In the genomic region with DNA sequence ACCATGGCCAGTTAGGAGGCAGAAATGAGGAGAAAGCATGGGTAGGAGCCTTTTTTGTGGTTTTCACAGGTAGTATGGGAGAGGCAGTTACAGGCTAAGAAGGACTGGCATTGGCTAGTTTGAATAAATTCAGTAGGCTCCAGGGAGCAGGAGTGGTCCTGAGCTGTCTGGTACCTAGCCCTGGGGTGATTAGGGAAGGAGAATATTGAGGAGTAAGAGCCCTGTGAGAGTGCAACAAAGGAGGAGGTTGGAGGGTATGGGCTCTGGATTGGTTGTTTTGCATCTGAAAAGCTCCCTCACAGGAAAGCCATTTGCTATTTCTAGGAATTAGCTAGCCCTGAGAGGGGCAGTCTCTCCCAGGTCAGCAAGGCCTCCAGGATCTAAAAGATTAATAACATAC, we compare ENCODE assay signal across 18 cellular contexts.
"Had no signal": no experiment of that assay in that cellular context is flagged by ENCODE, and none has a peak within 500 bp of the region (broad histone marks: within the 10 kb centered on the region; RNA-seq: fewer than 3 reads in every experiment).

No MANE protein-coding gene starts in this region.

- H3K9me3 Mint-ChIP-seq: activated naive CD8-positive, alpha-beta T cell treated with anti-CD3 and anti-CD28 coated beads, Interleukin-2, amount 10 ng/mL, durations not matched to agents 7 days and 5 days; activated T-helper 17 cell treated with anti-CD3 and anti-CD28 coated beads, Interleukin-2, amount 50 U/mL, for 72 hours; dendritic cell treated with granulocyte-macrophage colony-stimulating factor and Interleukin-4, amounts not matched to agents 40 ng/mL and 50 ng/mL, for 4 days; effector memory CD8-positive, alpha-beta T cell; nephron had no signal

- H3K27me3 Mint-ChIP-seq: activated T-helper 17 cell treated with anti-CD3 and anti-CD28 coated beads, Interleukin-2, amount 50 U/mL, for 72 hours had no signal

- ATAC-seq: activated CD4-positive, alpha-beta T cell treated with anti-CD3 and anti-CD28 coated beads for 36 hours; activated T-helper 17 cell treated with anti-CD3 and anti-CD28 coated beads, Interleukin-2, amount 50 U/mL, for 72 hours; effector memory CD8-positive, alpha-beta T cell; left lung had no signal

- H3K27ac Mint-ChIP-seq: activated CD4-positive, alpha-beta T cell treated with anti-CD3 and anti-CD28 coated beads for 36 hours; activated naive CD8-positive, alpha-beta T cell treated with anti-CD3 and anti-CD28 coated beads, Interleukin-2, amount 10 ng/mL, durations not matched to agents 7 days and 5 days; activated T-helper 17 cell treated with anti-CD3 and anti-CD28 coated beads, Interleukin-2, amount 50 U/mL, for 72 hours; dendritic cell treated with granulocyte-macrophage colony-stimulating factor and Interleukin-4, amounts not matched to agents 40 ng/mL and 50 ng/mL, for 4 days; effector memory CD8-positive, alpha-beta T cell; nephron had no signal

- H3K4me3 Mint-ChIP-seq: activated CD4-positive, alpha-beta T cell treated with anti-CD3 and anti-CD28 coated beads for 36 hours; activated naive CD8-positive, alpha-beta T cell treated with anti-CD3 and anti-CD28 coated beads, Interleukin-2, amount 10 ng/mL, durations not matched to agents 7 days and 5 days; activated T-helper 17 cell treated with anti-CD3 and anti-CD28 coated beads, Interleukin-2, amount 50 U/mL, for 72 hours; dendritic cell treated with granulocyte-macrophage colony-stimulating factor and Interleukin-4, amounts not matched to agents 40 ng/mL and 50 ng/mL, for 4 days; effector memory CD8-positive, alpha-beta T cell; nephron had no signal

- DNase-seq: activated CD4-positive, alpha-beta T cell treated with anti-CD3 and anti-CD28 coated beads for 36 hours; activated CD4-positive, alpha-beta T cell treated with anti-CD3 and anti-CD28 coated beads, Interleukin-2, amount 50 U/mL, for 48 hours; activated naive CD4-positive, alpha-beta T cell treated with Interleukin-2 at 50 U/mL for 16 hours; activated naive CD8-positive, alpha-beta T cell treated with anti-CD3 and anti-CD28 coated beads, Interleukin-2, amount 10 ng/mL, durations not matched to agents 7 days and 5 days; activated T-cell treated with anti-CD3 and anti-CD28 coated beads for 4 hours; amygdala; effector memory CD8-positive, alpha-beta T cell; kidney; left lung; midbrain; stimulated activated CD4-positive, alpha-beta T cell treated with anti-CD3 and anti-CD28 coated beads, Interleukin-12 subunit alpha, Interleukin-12 subunit beta, amount 100 ng/mL, for 4 hours; stimulated activated CD4-positive, alpha-beta T cell treated with anti-CD3 and anti-CD28 coated beads, Interleukin-1b, Interleukin-23, amount 100 ng/mL, for 48 hours; stimulated activated CD8-positive, alpha-beta memory T cell treated with anti-CD3 and anti-CD28 coated beads, Interleukin-4, amount 100 ng/mL, for 48 hours; stimulated activated naive CD4-positive, alpha-beta T cell; substantia nigra had no signal

- H3K4me1 Mint-ChIP-seq: activated CD4-positive, alpha-beta T cell treated with anti-CD3 and anti-CD28 coated beads for 36 hours; activated T-helper 17 cell treated with anti-CD3 and anti-CD28 coated beads, Interleukin-2, amount 50 U/mL, for 72 hours; nephron had no signal
